Comparison of ENCODE assay signal across 28 cellular contexts in genomic region chr3:15155840-15156360, GRCh38.
"Had no signal": no experiment of that assay in that cellular context is flagged by ENCODE, and none has a peak within 500 bp of the region (broad histone marks: within the 10 kb centered on the region; RNA-seq: fewer than 3 reads in every experiment).

No MANE protein-coding gene starts in this region.

- H2AFZ ChIP-seq: neural progenitor cell, parathyroid adenoma had no signal

- H3K9ac ChIP-seq: neural progenitor cell, parathyroid adenoma had no signal

- H3K36me3 ChIP-seq: neural progenitor cell, ovary, spleen, stomach, thoracic aorta, thyroid gland, tibial nerve, upper lobe of left lung, vagina had no signal

- H3K27ac ChIP-seq: neural progenitor cell, ovary, parathyroid adenoma, psoas muscle, skin epidermis, spleen, stomach, thoracic aorta, thyroid gland, tibial nerve, upper lobe of left lung, vagina had no signal

- H3K9me3 ChIP-seq: ovary, spleen, stomach, thoracic aorta, thyroid gland, tibial nerve, upper lobe of left lung, vagina had no signal

- H3K4me1 ChIP-seq: neural progenitor cell, parathyroid adenoma, psoas muscle, spleen, stomach, thyroid gland, tibial nerve, vagina had no signal

- H3K4me3 ChIP-seq: neural progenitor cell, ovary, psoas muscle, skin epidermis, smooth muscle cell, spleen, stomach, thoracic aorta, thyroid gland, tibial nerve, upper lobe of left lung, vagina had no signal

- H3K27me3 ChIP-seq: ovary, thyroid gland, upper lobe of left lung, vagina had no signal

- DNase-seq: naive thymus-derived CD4-positive, alpha-beta T cell; natural killer cell; occipital lobe; ovary; posterior cingulate gyrus; psoas muscle; right cardiac atrium; spleen; stimulated activated CD4-positive, alpha-beta T cell treated with anti-CD3 and anti-CD28 coated beads, Interleukin-12 subunit alpha, Interleukin-12 subunit beta, amount 100 ng/mL, for 4 hours; stimulated activated CD4-positive, alpha-beta T cell treated with anti-CD3 and anti-CD28 coated beads, Interleukin-1b, Interleukin-23, amount 100 ng/mL, for 48 hours; stimulated activated CD4-positive, alpha-beta T cell treated with anti-CD3 and anti-CD28 coated beads, Interleukin-4, amount 100 ng/mL, for 1 hour; stimulated activated CD4-positive, alpha-beta T cell treated with anti-CD3 and anti-CD28 coated beads, Interleukin-4, amount 100 ng/mL, for 4 hours; stimulated activated CD8-positive, alpha-beta memory T cell treated with anti-CD3 and anti-CD28 coated beads, Interleukin-4, amount 100 ng/mL, for 48 hours; stimulated activated naive B cell treated with anti-CD40 and anti-IgM and Interleukin-4, amounts not matched to agents 10 μg/mL and 1 μg/mL and 100 μg/mL, for 72 hours; stimulated activated naive CD4-positive, alpha-beta T cell treated with Interleukin-2 at 50 U/mL for 16 hours; stomach; thyroid gland; trophoblast cell; upper lobe of left lung had no signal

- H3K4me2 ChIP-seq: neural progenitor cell, smooth muscle cell had no signal

- ATAC-seq: naive thymus-derived CD4-positive, alpha-beta T cell; natural killer cell; psoas muscle; right cardiac atrium; sciatic nerve; stimulated activated naive B cell treated with anti-CD40 and anti-IgM and Interleukin-4, amounts not matched to agents 10 μg/mL and 1 μg/mL and 100 μg/mL, for 72 hours had no signal

- H3K79me2 ChIP-seq: parathyroid adenoma had no signal

- FAIRE-seq: urothelium cell line had no signal
